10 cellular contexts compared by ENCODE assay signal in the genomic region with DNA sequence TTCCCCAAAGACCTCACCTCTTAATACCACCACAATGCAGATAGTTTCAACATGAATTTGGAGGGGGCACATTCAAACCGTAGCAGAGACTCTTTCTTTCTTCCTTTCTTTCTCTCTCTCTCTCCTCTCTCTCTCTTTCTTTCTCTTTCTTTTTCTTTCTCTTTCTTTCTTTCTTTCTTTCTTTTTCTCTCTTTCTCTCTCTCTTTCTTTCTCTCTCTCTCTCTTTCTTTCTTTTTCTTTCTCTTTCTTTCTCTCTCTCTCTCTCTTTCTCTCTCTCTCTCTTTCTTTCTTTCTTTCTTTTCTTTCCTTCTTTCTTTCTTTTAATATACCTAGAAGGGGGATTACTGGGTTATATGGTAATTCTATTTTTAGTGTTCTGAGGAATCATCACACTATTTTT. TPM values are rescaled to one million over a fixed set of nuclear protein-coding genes. Genes with fewer than 3 reads are reported as not detected.
DNase-seq lines count a peak whose midpoint lies in the region; ATAC-seq, FAIRE-seq and TF ChIP-seq lines count a peak whose summit lies in the region.
"Not testable (repeated sequence)": the region's sequence is repeated elsewhere in the genome, so short reads cannot be mapped to it uniquely, and the experiment has no call there.
"Had no signal": no experiment of that assay in that cellular context is flagged by ENCODE, and none has a peak within 500 bp of the region (broad histone marks: within the 10 kb centered on the region; RNA-seq: fewer than 3 reads in every experiment).

No MANE protein-coding gene starts in this region.

- H3K4me2 ChIP-seq in K562 (ENCODE audit: insufficient read depth, low read length), result not testable (repeated sequence)

- TF ChIP-seq POLR2A in K562 (conservative IDR thresholded peaks at IDR 0.05), result not testable (repeated sequence)

- FAIRE-seq in K562 (lab: Jason Lieb, UNC), result not testable (repeated sequence)

- CTCF ChIA-PET in CD4-positive, alpha-beta T cell (lab: Charles Lee); HEK293 (lab: Yijun Ruan, JAX); K562 (lab: Yijun Ruan, JAX; ENCODE audit: low intra/inter-chr PET ratio): not testable (repeated sequence)

- not testable (repeated sequence) for H2AFZ ChIP-seq in K562 (ENCODE audit: low read depth, low read length)

- POLR2A ChIA-PET in CD4-positive, alpha-beta T cell (lab: Charles Lee); HEK293 (lab: Yijun Ruan, JAX); K562 (lab: Yijun Ruan, JAX): not testable (repeated sequence)

- WGBS in K562 (ENCODE audit: insufficient coverage, low coverage, missing lambda C conversion rate), result 14% methylated on average over 1 of the region's 1 CpG

- H3K36me3 Mint-ChIP-seq in CD4-positive, alpha-beta T cell (ENCODE audit: low read depth), result peaks cover 27% of the 10 kb centered on the region
- H3K36me3 Mint-ChIP-seq in T-helper 17 cell (ENCODE audit: low read depth); activated T-cell treated with anti-CD3 and anti-CD28 coated beads, Interleukin-2, amount 50 U/mL, for 72 hours (ENCODE audit: insufficient read depth in 2 of 2): not testable (repeated sequence)
- peaks cover 2 to 15% of the 10 kb centered on the region in 2 donors for H3K36me3 Mint-ChIP-seq in naive B cell
- H3K36me3 Mint-ChIP-seq in stimulated activated memory B cell treated with anti-CD40 and anti-IgM and Interleukin-4, amounts not matched to agents 10 μg/mL and 1 μg/mL and 100 μg/mL, for 72 hours, result peaks cover 17% of the 10 kb centered on the region

- not testable (repeated sequence) for H4K20me1 ChIP-seq in K562 (replicated peaks; ENCODE audit: control insufficient read depth, insufficient read depth, low read length)

- not testable (repeated sequence) for H3K4me1 ChIP-seq in HEK293 (ENCODE audit: control insufficient read depth, insufficient read depth, low read length); K562 (replicated peaks in 1 of 2; ENCODE audit: control insufficient read depth in 2 of 2, insufficient read depth in 2 of 2, low read length in 2 of 2)

- not testable (repeated sequence) for H3K9me1 ChIP-seq in K562 (ENCODE audit: control insufficient read depth, insufficient read depth, low read length)

- not testable (repeated sequence) for H3K9me3 ChIP-seq in CD4-positive, alpha-beta T cell (ENCODE audit: control insufficient read depth, low read length); HEK293 (ENCODE audit: control insufficient read depth, insufficient read depth, low read depth, low read length); T-helper 17 cell (ENCODE audit: control insufficient read depth, low read length, poor library complexity, severe bottlenecking); K562 (replicated peaks; ENCODE audit: control insufficient read depth, insufficient read depth, low read depth, low read length)

- peak overlapping the region; percentile 63 for H3K27ac Mint-ChIP-seq in CD4-positive, alpha-beta T cell
- H3K27ac Mint-ChIP-seq in T-helper 17 cell (peak overlapping the region; percentile 97), naive B cell (peak overlapping the region in 5 of 6 donors; percentile 16 to 65 (median 39))
- peak overlapping the region; percentile 95 for H3K27ac Mint-ChIP-seq in activated T-cell treated with anti-CD3 and anti-CD28 coated beads, Interleukin-2, amount 50 U/mL, for 72 hours
- peak overlapping the region; percentile 35 for H3K27ac Mint-ChIP-seq in stimulated activated memory B cell treated with anti-CD40 and anti-IgM and Interleukin-4, amounts not matched to agents 10 μg/mL and 1 μg/mL and 100 μg/mL, for 72 hours

- TF ChIP-seq RAD21 in K562 (CRISPR knock-in tag; conservative IDR thresholded peaks at IDR 0.05 in 1 of 2, IDR thresholded peaks at IDR 0.05 in 1 of 2), result not testable (repeated sequence)

- H3K36me3 ChIP-seq in HEK293 (ENCODE audit: control insufficient read depth in 2 of 2, insufficient read depth in 1 of 2, low read length in 2 of 2); K562 (ENCODE audit: control insufficient read depth, insufficient read depth, low read length): not testable (repeated sequence)

- H3K4me3 ChIP-seq in HEK293 (ENCODE audit: low read depth, low read length); K562: not testable (repeated sequence)

- H3K79me2 ChIP-seq in K562 (ENCODE audit: control insufficient read depth, insufficient read depth, low read length), result not testable (repeated sequence)

- intact Hi-C loops in CD4-positive, alpha-beta T cell (cut with DNase I, micrococcal nuclease); K562 (cut with micrococcal nuclease): not testable (repeated sequence)

- H3K27me3 ChIP-seq in CD4-positive, alpha-beta T cell (ENCODE audit: control insufficient read depth, insufficient read depth, low read length); K562 (ENCODE audit: control insufficient read depth in 2 of 2, insufficient read depth in 2 of 2, low read length in 2 of 2): not testable (repeated sequence)

- H3K4me3 Mint-ChIP-seq in CD4-positive, alpha-beta T cell; T-helper 17 cell; naive B cell; stimulated activated memory B cell treated with anti-CD40 and anti-IgM and Interleukin-4, amounts not matched to agents 10 μg/mL and 1 μg/mL and 100 μg/mL, for 72 hours: not testable (repeated sequence)
- peak overlapping the region in 1 of 2 donors; percentile 80 for H3K4me3 Mint-ChIP-seq in activated T-cell treated with anti-CD3 and anti-CD28 coated beads, Interleukin-2, amount 50 U/mL, for 72 hours

- not testable (repeated sequence) for DNase-seq in CD4-positive, alpha-beta T cell; T-helper 17 cell; activated T-cell treated with anti-CD3 and anti-CD28 coated beads, Interleukin-2, amount 50 U/mL, for 72 hours; K562 (ENCODE audit: extremely low read depth in 1 of 4, low spot score in 3 of 4); naive B cell

- not testable (repeated sequence) for H3K27me3 Mint-ChIP-seq in CD4-positive, alpha-beta T cell; T-helper 17 cell; activated T-cell treated with anti-CD3 and anti-CD28 coated beads, Interleukin-2, amount 50 U/mL, for 72 hours (ENCODE audit: low read depth); naive B cell; stimulated activated memory B cell treated with anti-CD40 and anti-IgM and Interleukin-4, amounts not matched to agents 10 μg/mL and 1 μg/mL and 100 μg/mL, for 72 hours

- not testable (repeated sequence) for H3K27ac ChIP-seq in CD4-positive, alpha-beta T cell (ENCODE audit: low read depth, low read length); HEK293 (ENCODE audit: extremely low read depth, low read depth, low read length); K562 (ENCODE audit: extremely low read depth, low read depth, low read length)

- not testable (repeated sequence) for ATAC-seq in CD4-positive, alpha-beta T cell (ENCODE audit: poor library complexity); T-helper 17 cell; activated T-cell treated with anti-CD3 and anti-CD28 coated beads, Interleukin-2, amount 50 U/mL, for 72 hours (replicated peaks in 1 of 2); K562; naive B cell (ENCODE audit: low read depth in 2 of 2); stimulated activated memory B cell treated with anti-CD40 and anti-IgM and Interleukin-4, amounts not matched to agents 10 μg/mL and 1 μg/mL and 100 μg/mL, for 72 hours

- not testable (repeated sequence) for BruUV-seq in K562 (replicated peaks; lab: Mats Ljungman, UMichigan)

- peaks cover 59% of the 10 kb centered on the region for H3K4me1 Mint-ChIP-seq in CD4-positive, alpha-beta T cell (ENCODE audit: low read depth)
- peaks cover 26% of the 10 kb centered on the region for H3K4me1 Mint-ChIP-seq in T-helper 17 cell
- peaks cover 29% of the 10 kb centered on the region for H3K4me1 Mint-ChIP-seq in activated T-cell treated with anti-CD3 and anti-CD28 coated beads, Interleukin-2, amount 50 U/mL, for 72 hours (ENCODE audit: low read depth)
- H3K4me1 Mint-ChIP-seq in naive B cell, result peaks cover 32 to 59% (median 52%) of the 10 kb centered on the region in 3 donors
- peaks cover 54% of the 10 kb centered on the region for H3K4me1 Mint-ChIP-seq in stimulated activated memory B cell treated with anti-CD40 and anti-IgM and Interleukin-4, amounts not matched to agents 10 μg/mL and 1 μg/mL and 100 μg/mL, for 72 hours

- not testable (repeated sequence) for H3K9ac ChIP-seq in K562 (ENCODE audit: insufficient read depth in 1 of 2, low read depth in 2 of 2, low read length in 2 of 2)

- in situ Hi-C loops in K562 (cut with MboI), result not testable (repeated sequence)

- not testable (repeated sequence) for H3K9me3 Mint-ChIP-seq in CD4-positive, alpha-beta T cell; activated T-cell treated with anti-CD3 and anti-CD28 coated beads, Interleukin-2, amount 50 U/mL, for 72 hours; naive B cell; stimulated activated memory B cell treated with anti-CD40 and anti-IgM and Interleukin-4, amounts not matched to agents 10 μg/mL and 1 μg/mL and 100 μg/mL, for 72 hours

- TF ChIP-seq CTCF in CD4-positive, alpha-beta T cell (IDR thresholded peaks at IDR 0.05), result peak; percentile 28
- not testable (repeated sequence) for TF ChIP-seq CTCF in HEK293 (tag by site-specific recombination; IDR thresholded peaks at IDR 0.05); K562 (IDR thresholded peaks at IDR 0.05 in 2 of 3, conservative IDR thresholded peaks at IDR 0.05 in 1 of 3; ENCODE audit: insufficient read depth in 2 of 3, low read depth in 1 of 3, low read length in 3 of 3)

- TF ChIP-seq EP300 in K562 (IDR thresholded peaks at IDR 0.05; ENCODE audit: low read length), result not testable (repeated sequence)

RNA-seq across cellular contexts. Expression of a gene that starts 11.2 kb away (rescaled TPM):
- total RNA-seq in CD4-positive, alpha-beta T cell, result 10 to 100 TPM; 54.8 to 56.2 TPM
- 100 to 1,000 TPM; 182 to 229 TPM for total RNA-seq in T-helper 17 cell
- 1 to 10 TPM in 1 of 2 donors, under 1 TPM in 1; 0.89 to 3.0 TPM for total RNA-seq in activated T-cell treated with anti-CD3 and anti-CD28 coated beads, Interleukin-2, amount 50 U/mL, for 72 hours
- total RNA-seq in K562 (2011; cell fraction: chromatin; rRNA removed; ENCODE audit: low replicate concordance), result not detected in 2 replicates
- not detected in 2 replicates for total RNA-seq in K562 (2011; cell fraction: nucleolus; rRNA removed)
- total RNA-seq in K562 (2011; cell fraction: nucleoplasm; rRNA removed), result not detected in 2 replicates
- not detected in 2 replicates for total RNA-seq in K562 (2014; rRNA removed)
- not detected in 2 replicates for total RNA-seq in K562 (2014; rRNA removed; fragmentation: Illumina TruSeq; extraction: Trizol)
- not detected in 2 replicates for total RNA-seq in K562 (2015; rRNA removed; fragmentation: Illumina TruSeq; extraction: Trizol)
- total RNA-seq in K562 (2021), result not detected in 2 replicates
- not detected in 2 replicates for polyA plus RNA-seq in K562 (2011; rRNA removed)
- not detected in 2 replicates for polyA plus RNA-seq in K562 (2011; cell fraction: cytosol; rRNA removed)
- not detected in 2 replicates for polyA plus RNA-seq in K562 (2011; cell fraction: nucleus; rRNA removed)
- polyA plus RNA-seq in K562 (2012), result not detected in 2 replicates
- not detected in 2 replicates for polyA plus RNA-seq in K562 (2014; fragmentation: Illumina TruSeq; extraction: Trizol)
- not detected for polyA plus RNA-seq in K562 (2014; fragmentation: Nextera tagmentation; extraction: Ambion mirVana)
- polyA plus RNA-seq in K562 (2014; rRNA removed), result not detected in 2 replicates
- polyA minus RNA-seq in K562 (2011; rRNA and poly(A)+ RNA removed), result not detected in 2 replicates
- not detected in 2 replicates for polyA minus RNA-seq in K562 (2011; cell fraction: cytosol; rRNA and poly(A)+ RNA removed)
- polyA minus RNA-seq in K562 (2011; cell fraction: nucleus; rRNA and poly(A)+ RNA removed), result not detected in 2 replicates
- under 1 TPM in 4 of 6 donors, not detected in 2; 0.47 to 0.86 (median 0.74) TPM for polyA plus RNA-seq in naive B cell (ENCODE audit: low read depth in 6 of 6)
- total RNA-seq: Caco-2, HT-29, IMR-90 had no signal
- polyA plus RNA-seq: IMR-90 had no signal

RNA-seq across cellular contexts. Expression of a gene that starts 50.6 kb away (rescaled TPM):
- total RNA-seq in CD4-positive, alpha-beta T cell, result 100 to 1,000 TPM; 121 to 122 TPM
- total RNA-seq in T-helper 17 cell (100 to 1,000 TPM; 151 to 173 TPM), K562 (2014; rRNA removed) (0.57 and 1.9 TPM in 2 replicates), K562 (2014; rRNA removed; fragmentation: Illumina TruSeq; extraction: Trizol) (2.6 and 3.2 TPM in 2 replicates), K562 (2015; rRNA removed; fragmentation: Illumina TruSeq; extraction: Trizol) (2.6 and 2.7 TPM in 2 replicates), K562 (2021) (2.2 TPM in 2 replicates)
- 100 to 1,000 TPM; 269 to 293 TPM for total RNA-seq in activated T-cell treated with anti-CD3 and anti-CD28 coated beads, Interleukin-2, amount 50 U/mL, for 72 hours
- total RNA-seq in K562 (2011; cell fraction: chromatin; rRNA removed; ENCODE audit: low replicate concordance), result 5.6 and 13.6 TPM in 2 replicates
- total RNA-seq in K562 (2011; cell fraction: nucleolus; rRNA removed), result 2.0 and 3.9 TPM in 2 replicates
- total RNA-seq in K562 (2011; cell fraction: nucleoplasm; rRNA removed), result 6.0 and 6.7 TPM in 2 replicates
- polyA plus RNA-seq in K562 (2011; rRNA removed) (5.0 and 6.1 TPM in 2 replicates), K562 (2014; fragmentation: Illumina TruSeq; extraction: Trizol) (2.1 and 2.2 TPM in 2 replicates), K562 (2014; fragmentation: Nextera tagmentation; extraction: Ambion mirVana) (1 to 10 TPM; 1.4 TPM), K562 (2014; rRNA removed) (2.0 and 3.7 TPM in 2 replicates), naive B cell (ENCODE audit: low read depth in 6 of 6) (100 to 1,000 TPM; 329 to 467 (median 350) TPM)
- 0.76 and 2.0 TPM in 2 replicates for polyA plus RNA-seq in K562 (2011; cell fraction: cytosol; rRNA removed)
- 9.7 and 20.7 TPM in 2 replicates for polyA plus RNA-seq in K562 (2011; cell fraction: nucleus; rRNA removed)
- 1.4 and 7.6 TPM in 2 replicates for polyA plus RNA-seq in K562 (2012)
- polyA minus RNA-seq in K562 (2011; rRNA and poly(A)+ RNA removed), result 3.5 and 4.2 TPM in 2 replicates
- 1.4 TPM in 1 of 2 replicates, not detected in the other for polyA minus RNA-seq in K562 (2011; cell fraction: cytosol; rRNA and poly(A)+ RNA removed)
- polyA minus RNA-seq in K562 (2011; cell fraction: nucleus; rRNA and poly(A)+ RNA removed), result 3.1 and 6.4 TPM in 2 replicates

Comparison
In these comparisons a context has a peak if more than half of its experiments do, and no peak if none do; other contexts are left out.
1. H3K27ac Mint-ChIP-seq: peak in every context shown above with its lines; median percentile 97 in T-helper 17 cell; 95 in activated T-cell treated with anti-CD3 and anti-CD28 coated beads, Interleukin-2, amount 50 U/mL, for 72 hours; 63 in CD4-positive, alpha-beta T cell; 39 in naive B cell; 35 in stimulated activated memory B cell treated with anti-CD40 and anti-IgM and Interleukin-4, amounts not matched to agents 10 μg/mL and 1 μg/mL and 100 μg/mL, for 72 hours.
2. RNA of a gene that starts 11.2 kb away (total RNA-seq): 182 to 229 TPM in T-helper 17 cell and 54.8 to 56.2 TPM in CD4-positive, alpha-beta T cell; 0.89 to 3.0 TPM in activated T-cell treated with anti-CD3 and anti-CD28 coated beads, Interleukin-2, amount 50 U/mL, for 72 hours and not detected in K562; every median in the first group is over 10 times any median in the second.
3. RNA of a gene that starts 50.6 kb away (total RNA-seq): 269 to 293 TPM in activated T-cell treated with anti-CD3 and anti-CD28 coated beads, Interleukin-2, amount 50 U/mL, for 72 hours, 151 to 173 TPM in T-helper 17 cell and 121 to 122 TPM in CD4-positive, alpha-beta T cell; 0.57 to 13.6 TPM in K562; every median in the first group is over 4 times any median in the second.